2 cellular contexts compared by ENCODE assay signal in the genomic region with DNA sequence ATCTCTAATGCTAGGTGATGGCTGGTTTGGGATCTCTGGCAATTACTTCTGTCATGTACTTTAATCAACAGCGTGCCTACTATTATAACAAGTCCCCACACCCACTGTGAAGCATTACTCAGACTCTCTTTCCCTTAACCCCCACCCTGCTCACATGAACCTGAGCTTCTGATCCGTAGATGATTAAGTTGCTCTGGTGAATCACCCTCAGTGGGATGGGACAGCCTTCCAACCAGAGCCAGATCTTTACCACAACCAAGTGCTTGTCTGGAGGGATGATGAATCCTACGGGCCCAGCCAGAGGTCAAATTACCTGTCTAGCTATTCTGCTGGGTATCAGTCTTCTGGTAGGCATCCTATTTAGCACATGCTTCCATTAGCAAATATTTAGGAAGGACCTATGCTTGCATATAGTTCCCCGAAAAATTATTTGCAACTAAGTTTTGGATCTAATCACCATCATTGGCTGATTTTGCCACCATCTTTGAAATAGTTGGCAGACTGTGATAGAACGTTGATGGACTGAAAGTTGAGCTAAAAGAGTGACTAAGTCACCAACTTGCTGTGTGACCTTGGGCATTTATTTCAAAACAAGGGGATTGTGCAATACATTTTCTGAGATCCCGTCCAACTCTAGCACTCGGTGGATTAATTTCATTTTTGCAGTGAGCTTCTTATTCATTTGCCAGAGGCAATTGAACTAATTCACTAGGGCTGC. TPM values are rescaled to one million over a fixed set of nuclear protein-coding genes. Genes with fewer than 3 reads are reported as not detected.
"Had no signal": no experiment of that assay in that cellular context is flagged by ENCODE, and none has a peak within 500 bp of the region (broad histone marks: within the 10 kb centered on the region; RNA-seq: fewer than 3 reads in every experiment).

No MANE protein-coding gene starts in this region.

RNA-seq across cellular contexts. Expression of a gene that starts 26.7 kb away (rescaled TPM):
- total RNA-seq: cardiac septum, right atrium auricular region had no signal
